ENCODE assay signal across 21 cellular contexts in the genomic region with DNA sequence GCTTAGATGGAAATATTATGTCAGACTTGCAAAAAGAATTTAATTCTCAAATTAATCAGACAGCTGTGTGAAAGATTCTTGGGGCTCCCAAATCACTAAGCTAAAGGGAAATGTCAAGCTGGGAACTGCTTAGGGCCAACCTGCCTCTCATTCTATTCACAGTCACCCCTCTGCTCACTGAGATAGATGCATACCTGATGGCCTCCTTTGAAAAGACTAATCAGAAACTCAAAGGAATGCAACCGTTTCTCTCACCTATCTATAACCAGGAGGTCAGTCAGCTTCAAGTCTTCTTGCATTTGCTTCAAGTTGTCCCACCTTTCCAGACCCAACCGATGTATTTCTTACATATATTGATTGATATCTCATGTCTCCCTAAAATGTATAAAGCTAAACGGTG.
"Had no signal": no experiment of that assay in that cellular context is flagged by ENCODE, and none has a peak within 500 bp of the region (broad histone marks: within the 10 kb centered on the region; RNA-seq: fewer than 3 reads in every experiment).

No MANE protein-coding gene starts in this region.

- H3K4me3 Mint-ChIP-seq: dendritic cell treated with granulocyte-macrophage colony-stimulating factor and Interleukin-4, amounts not matched to agents 40 ng/mL and 50 ng/mL, for 4 days; effector memory CD8-positive, alpha-beta T cell had no signal

- H3K9me3 Mint-ChIP-seq: dendritic cell treated with granulocyte-macrophage colony-stimulating factor and Interleukin-4, amounts not matched to agents 40 ng/mL and 50 ng/mL, for 4 days had no signal

- H3K36me3 ChIP-seq: colonic mucosa, esophagus muscularis mucosa, gastroesophageal sphincter, heart left ventricle, left lung, lower lobe of right lung had no signal

- H3K27ac ChIP-seq: colonic mucosa, esophagus muscularis mucosa, foreskin keratinocyte, gastroesophageal sphincter, heart left ventricle, hepatocyte, left lung, lower lobe of right lung had no signal

- H3K4me3 ChIP-seq: colonic mucosa, esophagus muscularis mucosa, gastroesophageal sphincter, heart left ventricle, hepatocyte, left lung, lower lobe of right lung had no signal

- H3K27ac Mint-ChIP-seq: dendritic cell treated with granulocyte-macrophage colony-stimulating factor and Interleukin-4, amounts not matched to agents 40 ng/mL and 50 ng/mL, for 4 days; effector memory CD8-positive, alpha-beta T cell had no signal

- DNase-seq: colonic mucosa; cortex of kidney; effector CD8-positive, alpha-beta T cell; effector memory CD8-positive, alpha-beta T cell; foreskin keratinocyte; heart left ventricle; hypothalamus; left cardiac atrium; left lung; left ventricle myocardium superior; lower lobe of right lung; mesenchymal stem cell; midbrain had no signal

- H3K4me1 ChIP-seq: colonic mucosa, esophagus muscularis mucosa, foreskin keratinocyte, gastroesophageal sphincter, heart left ventricle, left lung, lower lobe of right lung had no signal

- H3K27me3 ChIP-seq: colonic mucosa, esophagus muscularis mucosa, foreskin keratinocyte, gastroesophageal sphincter, heart left ventricle, hepatocyte, left lung had no signal

- H3K4me2 ChIP-seq: hepatocyte had no signal

- FAIRE-seq: endothelial cell of umbilical vein, frontal cortex, islet of Langerhans, keratinocyte had no signal

- ATAC-seq: effector memory CD8-positive, alpha-beta T cell; foreskin keratinocyte; gastroesophageal sphincter; heart left ventricle; left cardiac atrium; left lung; left ventricle myocardium superior; lower lobe of right lung had no signal

- H3K9me3 ChIP-seq: colonic mucosa, esophagus muscularis mucosa, gastroesophageal sphincter, heart left ventricle, left lung, lower lobe of right lung had no signal

- H2AFZ ChIP-seq: hepatocyte had no signal

- H3K27me3 Mint-ChIP-seq: dendritic cell treated with granulocyte-macrophage colony-stimulating factor and Interleukin-4, amounts not matched to agents 40 ng/mL and 50 ng/mL, for 4 days; effector memory CD8-positive, alpha-beta T cell had no signal

- H3K79me2 ChIP-seq: hepatocyte had no signal
